7 cellular contexts compared by ENCODE assay signal in the genomic region with DNA sequence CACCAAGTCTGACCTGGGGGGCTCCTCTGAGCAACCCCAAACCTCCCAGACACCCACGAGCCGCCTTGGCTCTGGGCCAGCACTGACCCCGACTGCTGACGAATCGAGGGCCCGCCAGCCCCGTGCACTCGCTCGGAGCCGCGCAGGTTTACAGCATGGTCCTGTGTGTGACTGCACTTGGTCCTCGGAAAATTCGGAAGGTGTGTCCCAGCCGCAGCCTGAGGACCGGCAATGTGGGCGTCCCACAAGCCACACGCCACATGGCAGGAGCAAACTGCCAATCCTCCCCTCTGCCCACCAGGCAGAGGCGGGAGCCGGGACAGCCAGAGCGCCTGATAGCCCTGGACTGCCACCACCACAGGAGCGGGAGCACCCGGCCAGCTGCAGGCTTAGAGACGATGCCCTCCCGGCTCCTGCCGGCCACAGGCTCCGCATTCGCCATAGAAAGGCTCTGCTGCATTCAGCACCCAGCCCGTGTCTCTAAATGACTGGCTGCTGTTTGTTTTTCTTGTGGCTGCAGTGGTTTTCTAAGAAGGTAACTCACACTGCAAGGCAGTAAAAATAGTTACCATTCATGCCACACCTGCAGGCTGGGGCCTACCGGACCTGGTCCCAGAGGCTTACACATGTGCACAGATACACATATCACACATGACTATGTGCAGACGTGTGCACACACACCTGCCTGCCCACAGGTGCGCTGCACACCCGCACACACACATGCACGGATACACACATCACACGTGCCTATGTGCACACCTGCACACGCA.
A peak's percentile ranks its signal among the peaks of the same experiment; 100 is the strongest.
DNase-seq lines count a peak whose midpoint lies in the region; ATAC-seq and TF ChIP-seq lines count a peak whose summit lies in the region.
"Not testable (repeated sequence)": the region's sequence is repeated elsewhere in the genome, so short reads cannot be mapped to it uniquely, and the experiment has no call there.

No MANE protein-coding gene starts in this region.

- not testable (repeated sequence) for H3K79me2 ChIP-seq in OCI-LY7 (ENCODE audit: insufficient read depth, low read depth, low read length)

- not testable (repeated sequence) for H3K9me3 Mint-ChIP-seq in activated CD8-positive, alpha-beta T cell treated with anti-CD3 and anti-CD28 coated beads, Interleukin-2, amount 10 ng/mL, durations not matched to agents 7 days and 5 days (ENCODE audit: insufficient read depth)

- CTCF ChIA-PET in OCI-LY7 (lab: Charles Lee; ENCODE audit: unreplicated experiment); activated CD8-positive, alpha-beta T cell treated with anti-CD3 and anti-CD28 coated beads, Interleukin-2, amount 10 ng/mL, durations not matched to agents 7 days and 5 days (lab: Charles Lee): not testable (repeated sequence)

- not testable (repeated sequence) for H3K36me3 ChIP-seq in OCI-LY7 (ENCODE audit: insufficient read depth, low read length)

- H2AFZ ChIP-seq in OCI-LY7 (ENCODE audit: low read length), result not testable (repeated sequence)

- not testable (repeated sequence) for H3K9me3 ChIP-seq in OCI-LY7 (ENCODE audit: low read length)

- not testable (repeated sequence) for H3K4me3 Mint-ChIP-seq in activated CD8-positive, alpha-beta T cell treated with anti-CD3 and anti-CD28 coated beads, Interleukin-2, amount 10 ng/mL, durations not matched to agents 7 days and 5 days

- H3K4me3 ChIP-seq in OCI-LY7 (ENCODE audit: low read depth, low read length, poor library complexity, severe bottlenecking), result not testable (repeated sequence)

- POLR2A ChIA-PET in OCI-LY7 (lab: Charles Lee); activated CD8-positive, alpha-beta T cell treated with anti-CD3 and anti-CD28 coated beads, Interleukin-2, amount 10 ng/mL, durations not matched to agents 7 days and 5 days (lab: Charles Lee): not testable (repeated sequence)

- H3K4me1 Mint-ChIP-seq in activated CD8-positive, alpha-beta T cell treated with anti-CD3 and anti-CD28 coated beads, Interleukin-2, amount 10 ng/mL, durations not matched to agents 7 days and 5 days (ENCODE audit: low read depth), result peaks cover 15% of the 10 kb centered on the region

- BruUV-seq in OCI-LY7 (replicated peaks; lab: Mats Ljungman, UMichigan), result not testable (repeated sequence)

- H3K9me2 ChIP-seq in OCI-LY7 (ENCODE audit: insufficient read depth, low read length), result not testable (repeated sequence)

- intact Hi-C loops in OCI-LY7 (cut with micrococcal nuclease; ENCODE audit: unreplicated experiment); posterior vena cava (cut with DNase I): not testable (repeated sequence)

- peak overlapping the region; percentile 86 for H3K27ac ChIP-seq in OCI-LY7 (ENCODE audit: low read depth, low read length, poor library complexity, severe bottlenecking)

- H3K4me2 ChIP-seq in OCI-LY7 (ENCODE audit: low read length), result peak overlapping the region; percentile 55

- ATAC-seq in GM18519 (IDR thresholded peaks at IDR 0.05; ENCODE audit: low FRiP score, unreplicated experiment), result peak; percentile 41
- ATAC-seq in GM21529 (IDR thresholded peaks at IDR 0.05; ENCODE audit: unreplicated experiment), result peak; percentile 35
- ATAC-seq in HG03039 (IDR thresholded peaks at IDR 0.05; ENCODE audit: unreplicated experiment), result peak; percentile 27
- ATAC-seq in activated CD8-positive, alpha-beta T cell treated with anti-CD3 and anti-CD28 coated beads, Interleukin-2, amount 10 ng/mL, durations not matched to agents 7 days and 5 days, result peak; percentile 28

- H3K4me1 ChIP-seq in OCI-LY7 (ENCODE audit: insufficient read depth, low read length, poor library complexity, severe bottlenecking), result peaks cover 21% of the 10 kb centered on the region

- H3K27me3 Mint-ChIP-seq in activated CD8-positive, alpha-beta T cell treated with anti-CD3 and anti-CD28 coated beads, Interleukin-2, amount 10 ng/mL, durations not matched to agents 7 days and 5 days (ENCODE audit: low read depth), result not testable (repeated sequence)

- not testable (repeated sequence) for H3K27ac Mint-ChIP-seq in activated CD8-positive, alpha-beta T cell treated with anti-CD3 and anti-CD28 coated beads, Interleukin-2, amount 10 ng/mL, durations not matched to agents 7 days and 5 days

- not testable (repeated sequence) for TF ChIP-seq CTCF in OCI-LY7 (conservative IDR thresholded peaks at IDR 0.05; ENCODE audit: low read length)

- peak; percentile 33 for DNase-seq in OCI-LY7 (ENCODE audit: low spot score)
- peak; percentile 55 for DNase-seq in activated CD8-positive, alpha-beta T cell treated with anti-CD3 and anti-CD28 coated beads, Interleukin-2, amount 10 ng/mL, durations not matched to agents 7 days and 5 days
- peak; percentile 37 for DNase-seq in central memory CD4-positive, alpha-beta T cell
- peak; percentile 36 for DNase-seq in posterior vena cava (ENCODE audit: low spot score)

- H4K20me1 ChIP-seq in OCI-LY7 (ENCODE audit: insufficient read depth, low read length), result not testable (repeated sequence)

- not testable (repeated sequence) for H3K36me3 Mint-ChIP-seq in activated CD8-positive, alpha-beta T cell treated with anti-CD3 and anti-CD28 coated beads, Interleukin-2, amount 10 ng/mL, durations not matched to agents 7 days and 5 days (ENCODE audit: low read depth)
